20 cellular contexts compared by ENCODE assay signal in the genomic region with DNA sequence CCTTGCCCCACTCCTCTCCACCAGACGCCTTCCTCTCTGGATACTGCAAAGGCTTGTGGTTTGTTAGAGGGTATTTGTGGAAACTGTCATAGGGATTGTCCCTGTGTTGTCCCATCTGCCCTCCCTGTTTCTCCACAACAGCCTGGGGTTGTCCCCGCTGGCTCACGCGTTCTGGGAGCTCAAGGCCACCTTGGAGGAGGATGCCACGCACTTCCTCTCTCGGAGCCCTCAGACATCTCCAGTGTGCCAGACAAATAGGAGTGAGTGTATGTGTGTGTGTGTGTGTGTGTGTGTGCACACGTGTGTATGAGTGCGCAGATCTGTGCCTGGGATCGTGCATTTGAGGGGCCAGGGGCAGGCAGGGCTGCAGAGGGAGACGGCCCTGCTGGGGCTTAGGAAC. TPM values are rescaled to one million over a fixed set of nuclear protein-coding genes. Genes with fewer than 3 reads are reported as not detected.
A peak's percentile ranks its signal among the peaks of the same experiment; 100 is the strongest.
DNase-seq lines count a peak whose midpoint lies in the region; ATAC-seq and TF ChIP-seq lines count a peak whose summit lies in the region.
"Had no signal": no experiment of that assay in that cellular context is flagged by ENCODE, and none has a peak within 500 bp of the region (broad histone marks: within the 10 kb centered on the region; RNA-seq: fewer than 3 reads in every experiment).

No MANE protein-coding gene starts in this region.

- peak overlapping the region; percentile 21 for H3K4me2 ChIP-seq in OCI-LY3 (ENCODE audit: low read length)

- H3K36me3 ChIP-seq in CD8-positive, alpha-beta T cell (ENCODE audit: insufficient read depth, low read length), result peaks cover 16% of the 10 kb centered on the region
- H3K36me3 ChIP-seq in OCI-LY3 (replicated peaks; ENCODE audit: low read depth, low read length), result peaks cover 50% of the 10 kb centered on the region

- H3K27me3 ChIP-seq in CD8-positive, alpha-beta T cell (ENCODE audit: insufficient read depth, low read length), result no peaks in the 10 kb centered on the region
- no peaks in the 10 kb centered on the region for H3K27me3 ChIP-seq in OCI-LY3 (ENCODE audit: low read depth, low read length)

- no peaks in the 10 kb centered on the region for H4K20me1 ChIP-seq in OCI-LY3 (ENCODE audit: insufficient read depth, low read length)

- CTCF ChIA-PET in CD8-positive, alpha-beta T cell (lab: Charles Lee), result interaction anchor here (0.9 to 14.9 kb wide), 13 partner anchors 11 to 248 kb away, joined by 4 to 628 read pairs (median 39); a partner anchor contains a TSS

- intact Hi-C loops in CD8-positive, alpha-beta T cell (cut with DNase I, micrococcal nuclease), result loop anchor here in 1 of 2 experiments (10.0 kb wide), 1 partner anchor 322 kb away; a partner anchor contains a TSS

- H3K4me3 ChIP-seq in CD8-positive, alpha-beta T cell (ENCODE audit: low read depth, low read length), result no peak overlapping the region
- H3K4me3 ChIP-seq in OCI-LY3 (ENCODE audit: low read length), result no peak overlapping the region

- H3K36me3 Mint-ChIP-seq in CD8-positive, alpha-beta T cell, result peaks cover 58% of the 10 kb centered on the region
- H3K36me3 Mint-ChIP-seq in effector memory CD8-positive, alpha-beta T cell (ENCODE audit: insufficient read depth), result peaks cover 95% of the 10 kb centered on the region
- peaks cover 89% of the 10 kb centered on the region for H3K36me3 Mint-ChIP-seq in stimulated activated effector memory CD8-positive, alpha-beta T cell treated with anti-CD3 and anti-CD28 coated beads, Interleukin-12 subunit alpha, Interleukin-12 subunit beta, amount 100 ng/mL, for 72 hours

- H3K27me3 Mint-ChIP-seq in CD8-positive, alpha-beta T cell (ENCODE audit: low read depth), result no peaks in the 10 kb centered on the region
- H3K27me3 Mint-ChIP-seq in effector memory CD8-positive, alpha-beta T cell, result no peaks in the 10 kb centered on the region

- no peak overlapping the region for H2AFZ ChIP-seq in OCI-LY3 (ENCODE audit: low read depth, low read length)

- ATAC-seq in CD8-positive, alpha-beta T cell, result no peak
- ATAC-seq in effector memory CD8-positive, alpha-beta T cell (replicated peaks), result no peak
- ATAC-seq in stimulated activated effector memory CD8-positive, alpha-beta T cell treated with anti-CD3 and anti-CD28 coated beads, Interleukin-12 subunit alpha, Interleukin-12 subunit beta, amount 100 ng/mL, for 72 hours, result no peak
- ATAC-seq: HCT116 had no signal

- peaks cover 39% of the 10 kb centered on the region for H3K4me1 ChIP-seq in CD8-positive, alpha-beta T cell (ENCODE audit: insufficient read depth, low read length)
- H3K4me1 ChIP-seq in OCI-LY3 (ENCODE audit: low read length), result peaks cover 100% of the 10 kb centered on the region

- no peak for DNase-seq in CD8-positive, alpha-beta T cell
- DNase-seq in effector memory CD8-positive, alpha-beta T cell, result no peak
- no peak for DNase-seq in stimulated activated effector memory CD8-positive, alpha-beta T cell treated with anti-CD3 and anti-CD28 coated beads, Interleukin-12 subunit alpha, Interleukin-12 subunit beta, amount 100 ng/mL, for 72 hours (ENCODE audit: low spot score in 2 of 2)
- no peak for DNase-seq in NCI-H446 (lab: John Stamatoyannopoulos, UW)
- no peak for DNase-seq in islet precursor cell
- DNase-seq in activated CD8-positive, alpha-beta memory T cell treated with anti-CD3 and anti-CD28 coated beads, Interleukin-2, amount 50 U/mL, for 48 hours, result no peak
- DNase-seq: ACHN; Calu3; GF-D8; GOT3; NCI-H1105; NCI-H2081; NCI-H510A; NCI-H748 treated with DMSO at 0.1 percent for 48 hours; NK-92 treated with Interleukin-12 subunit alpha and Interleukin-12 subunit beta, amount 100 ng/mL, for 24 hours; OCI-M1; Right ventricle myocardium superior had no signal

- no peak overlapping the region for H3K27ac ChIP-seq in CD8-positive, alpha-beta T cell (ENCODE audit: low read depth, low read length)
- peak overlapping the region; percentile 26 for H3K27ac ChIP-seq in OCI-LY3 (ENCODE audit: low read length)

- peaks cover 42% of the 10 kb centered on the region for H3K4me1 Mint-ChIP-seq in CD8-positive, alpha-beta T cell (ENCODE audit: low read depth)
- peaks cover 44 to 49% of the 10 kb centered on the region in 2 donors for H3K4me1 Mint-ChIP-seq in effector memory CD8-positive, alpha-beta T cell (ENCODE audit: low read depth in 2 of 2)
- H3K4me1 Mint-ChIP-seq in stimulated activated effector memory CD8-positive, alpha-beta T cell treated with anti-CD3 and anti-CD28 coated beads, Interleukin-12 subunit alpha, Interleukin-12 subunit beta, amount 100 ng/mL, for 72 hours, result peaks cover 65% of the 10 kb centered on the region

- peaks cover 10% of the 10 kb centered on the region for H3K79me2 ChIP-seq in OCI-LY3 (ENCODE audit: low read length)

- H3K9ac ChIP-seq in OCI-LY3 (ENCODE audit: low read length), result no peak overlapping the region; the same call in 1 of the 2 replicates

- no peaks in the 10 kb centered on the region for H3K9me3 ChIP-seq in CD8-positive, alpha-beta T cell (ENCODE audit: low read length)
- no peaks in the 10 kb centered on the region for H3K9me3 ChIP-seq in OCI-LY3 (ENCODE audit: insufficient read depth, low read length)

- H3K9me3 Mint-ChIP-seq in CD8-positive, alpha-beta T cell, result no peaks in the 10 kb centered on the region
- no peaks in the 10 kb centered on the region for H3K9me3 Mint-ChIP-seq in effector memory CD8-positive, alpha-beta T cell
- H3K9me3 Mint-ChIP-seq in stimulated activated effector memory CD8-positive, alpha-beta T cell treated with anti-CD3 and anti-CD28 coated beads, Interleukin-12 subunit alpha, Interleukin-12 subunit beta, amount 100 ng/mL, for 72 hours, result no peaks in the 10 kb centered on the region
- H3K9me3 Mint-ChIP-seq: CD14-positive monocyte had no signal

- peak overlapping the region; percentile 73 for H3K27ac Mint-ChIP-seq in CD8-positive, alpha-beta T cell
- H3K27ac Mint-ChIP-seq in effector memory CD8-positive, alpha-beta T cell, result peak overlapping the region; percentile 93 to 94
- H3K27ac Mint-ChIP-seq in stimulated activated effector memory CD8-positive, alpha-beta T cell treated with anti-CD3 and anti-CD28 coated beads, Interleukin-12 subunit alpha, Interleukin-12 subunit beta, amount 100 ng/mL, for 72 hours, result peak overlapping the region; percentile 51

- POLR2A ChIA-PET in CD8-positive, alpha-beta T cell (lab: Charles Lee), result no interaction called here

- no peak overlapping the region for H3K4me3 Mint-ChIP-seq in CD8-positive, alpha-beta T cell
- H3K4me3 Mint-ChIP-seq in effector memory CD8-positive, alpha-beta T cell, result no peak overlapping the region
- H3K4me3 Mint-ChIP-seq in stimulated activated effector memory CD8-positive, alpha-beta T cell treated with anti-CD3 and anti-CD28 coated beads, Interleukin-12 subunit alpha, Interleukin-12 subunit beta, amount 100 ng/mL, for 72 hours, result no peak overlapping the region
- H3K4me3 Mint-ChIP-seq: CD14-positive monocyte had no signal

- no peak for TF ChIP-seq CTCF in CD8-positive, alpha-beta T cell (IDR thresholded peaks at IDR 0.05)
- TF ChIP-seq CTCF in OCI-LY3 (IDR thresholded peaks at IDR 0.05; ENCODE audit: low read depth, low read length), result no peak

RNA-seq across cellular contexts. Expression of a gene that starts 37.6 kb away (rescaled TPM):
- total RNA-seq in CD8-positive, alpha-beta T cell, result not detected
- total RNA-seq: Calu3, Right ventricle myocardium superior had no signal

RNA-seq across cellular contexts. Expression of a gene that starts 39.3 kb away (rescaled TPM):
- total RNA-seq in CD8-positive, alpha-beta T cell, result 1 to 10 TPM in 1 of 2 experiments, under 1 TPM in 1; 0.78 to 1.0 TPM
- total RNA-seq: Calu3 had no signal

RNA-seq across cellular contexts. Expression of a gene that starts 48.3 kb away (rescaled TPM):
- total RNA-seq in CD8-positive, alpha-beta T cell, result 100 to 1,000 TPM; 218 to 225 TPM
